Comparison of ENCODE assay signal across 8 cellular contexts in genomic region chrX:17414839-17415238, GRCh38. TPM values are rescaled to one million over a fixed set of nuclear protein-coding genes. Genes with fewer than 3 reads are reported as not detected.
DNase-seq lines count a peak whose midpoint lies in the region; ATAC-seq and TF ChIP-seq lines count a peak whose summit lies in the region.

No MANE protein-coding gene starts in this region.

- H3K36me3 ChIP-seq in brain microvascular endothelial cell (replicated peaks) = no peaks in the 10 kb centered on the region
- no peaks in the 10 kb centered on the region for H3K36me3 ChIP-seq in thoracic aorta

- DNase-seq in NCI-H748 (lab: John Stamatoyannopoulos, UW; ENCODE audit: unreplicated experiment) = peak; percentile 24
- no peak for DNase-seq in NCI-H748 treated with DMSO at 0.1 percent for 48 hours (lab: John Stamatoyannopoulos, UW)
- DNase-seq in brain microvascular endothelial cell = no peak
- peak; percentile 38 for DNase-seq in iPS-NIHi11 (ENCODE audit: low spot score)
- no peak for DNase-seq in thoracic aorta (ENCODE audit: low spot score)
- DNase-seq in NCI-H1092 (lab: John Stamatoyannopoulos, UW) = no peak
- DNase-seq in HK-2 (ENCODE audit: unreplicated experiment) = no peak
- no peak for DNase-seq in SKM-1 (lab: John Stamatoyannopoulos, UW; ENCODE audit: unreplicated experiment)

- TF ChIP-seq CTCF in brain microvascular endothelial cell (IDR thresholded peaks at IDR 0.05; ENCODE audit: low read depth, low read length, missing control alignments) = no peak
- no peak for TF ChIP-seq CTCF in thoracic aorta (IDR thresholded peaks at IDR 0.05)

- H3K9me3 ChIP-seq in thoracic aorta = no peaks in the 10 kb centered on the region

- H3K27ac ChIP-seq in brain microvascular endothelial cell (peak overlapping the region; percentile 89), thoracic aorta (peak overlapping the region in 1 of 2 donors; percentile 61)

- peaks cover 6 to 37% of the 10 kb centered on the region in 2 donors for H3K4me1 ChIP-seq in thoracic aorta (ENCODE audit: control insufficient read depth in 1 of 2, low read depth in 2 of 2)

- H3K4me3 ChIP-seq in brain microvascular endothelial cell (ENCODE audit: low read depth, low read length) (no peak overlapping the region), thoracic aorta (peak overlapping the region; percentile 41)

- H3K27me3 ChIP-seq in brain microvascular endothelial cell (replicated peaks) = no peaks in the 10 kb centered on the region
- no peaks in the 10 kb centered on the region for H3K27me3 ChIP-seq in thoracic aorta (replicated peaks; ENCODE audit: insufficient read depth)

- in situ Hi-C loops in brain microvascular endothelial cell (cut with HindIII; ENCODE audit: low pct_ligation_motif_present, low sequenced_read_pairs) = no loop called here

- ATAC-seq in thoracic aorta (ENCODE audit: insufficient number of reproducible peaks, low FRiP score, low read depth) = no peak

RNA-seq across cellular contexts. Expression of gene NHS, which starts 39.8 kb away (rescaled TPM):
- 10 to 100 TPM; 23.3 to 29.6 TPM for total RNA-seq in thoracic aorta

Comparison
In these comparisons a context has a peak if more than half of its experiments do, and no peak if none do; other contexts are left out.
1. DNase-seq: peak in NCI-H748 (single experiment) and iPS-NIHi11 (single experiment); none in NCI-H748 treated with DMSO at 0.1 percent for 48 hours (single experiment), brain microvascular endothelial cell (single experiment), thoracic aorta (single experiment), NCI-H1092 (single experiment), HK-2 (single experiment) and SKM-1 (single experiment).